32 cellular contexts compared by ENCODE assay signal in genomic region chr4:148980782-148981181, GRCh38.
DNase-seq lines count a peak whose midpoint lies in the region; ATAC-seq and TF ChIP-seq lines count a peak whose summit lies in the region.
"Had no signal": no experiment of that assay in that cellular context is flagged by ENCODE, and none has a peak within 500 bp of the region (broad histone marks: within the 10 kb centered on the region; RNA-seq: fewer than 3 reads in every experiment).

No MANE protein-coding gene starts in this region.

- H3K4me1 ChIP-seq in OCI-LY7 (ENCODE audit: insufficient read depth, low read length, poor library complexity, severe bottlenecking), result peaks cover 65% of the 10 kb centered on the region
- peaks cover 9% of the 10 kb centered on the region for H3K4me1 ChIP-seq in left ventricle myocardium inferior
- H3K4me1 ChIP-seq in rectal smooth muscle tissue (ENCODE audit: control insufficient read depth, insufficient read depth, low read length), result peaks cover 11% of the 10 kb centered on the region
- H3K4me1 ChIP-seq: BE2C, SJSA1 had no signal

- TF ChIP-seq CTCF in OCI-LY7 (conservative IDR thresholded peaks at IDR 0.05; ENCODE audit: low read length) (no peak), left ventricle myocardium inferior (IDR thresholded peaks at IDR 0.05; ENCODE audit: borderline replicate concordance) (peak; percentile 13)

- no TSS peak for BruUV-seq in OCI-LY7 (replicated peaks; lab: Mats Ljungman, UMichigan)

- H4K20me1 ChIP-seq in OCI-LY7 (ENCODE audit: insufficient read depth, low read length), result no peaks in the 10 kb centered on the region

- H3K9me3 ChIP-seq in OCI-LY7 (ENCODE audit: low read length), result peaks cover 16% of the 10 kb centered on the region; the same call in 1 of the 2 replicates
- peaks cover 11% of the 10 kb centered on the region for H3K9me3 ChIP-seq in left ventricle myocardium inferior (replicated peaks)
- H3K9me3 ChIP-seq: BE2C, SJSA1, tibial artery had no signal

- no peak for ATAC-seq in HG02885 (IDR thresholded peaks at IDR 0.05; ENCODE audit: poor library complexity, unreplicated experiment)
- no peak for ATAC-seq in HG03095 (IDR thresholded peaks at IDR 0.05; ENCODE audit: unreplicated experiment)
- ATAC-seq: activated T-helper 17 cell treated with anti-CD3 and anti-CD28 coated beads, Interleukin-2, amount 50 U/mL, for 72 hours; CD8-positive, alpha-beta T cell; effector memory CD8-positive, alpha-beta T cell; K562; stimulated activated naive CD8-positive, alpha-beta T cell treated with anti-CD3 and anti-CD28 coated beads, Interleukin-15, amount 100 ng/mL, for 72 hours had no signal

- H3K4me2 ChIP-seq in OCI-LY7 (ENCODE audit: low read length), result no peak overlapping the region; the same call in 1 of the 2 replicates

- no peak overlapping the region for H3K9ac ChIP-seq in rectal smooth muscle tissue (ENCODE audit: low read length)

- intact Hi-C loops in OCI-LY7 (cut with micrococcal nuclease; ENCODE audit: unreplicated experiment) (loop anchor here (5.0 kb wide), 2 partner anchors 538 to 923 kb away; partner anchors contain the start of gene NR3C2), left ventricle myocardium inferior (cut with micrococcal nuclease) (no loop called here)

- DNase-seq in D341Med (ENCODE audit: low spot score) (peak; percentile 31), OCI-LY7 (ENCODE audit: low spot score) (no peak), left ventricle myocardium inferior (no peak), NCI-H2171 (lab: John Stamatoyannopoulos, UW) (no peak), NCI-H82 treated with DMSO at 0.1 percent for 48 hours (lab: John Stamatoyannopoulos, UW; ENCODE audit: unreplicated experiment) (no peak)
- DNase-seq: activated CD4-positive, alpha-beta T cell treated with anti-CD3 and anti-CD28 coated beads for 4 hours; activated naive CD4-positive, alpha-beta T cell treated with anti-CD3 and anti-CD28 coated beads, Interleukin-2, amount 50 U/mL, for 16 hours; BE2C; CD8-positive, alpha-beta T cell; cortex of kidney; DMS 273 treated with DMSO at 0.1 percent for 48 hours; effector memory CD8-positive, alpha-beta T cell; EL; GOT3; NCI-H1105; NCI-H187 treated with DMSO at 0.1 percent for 48 hours; NCI-H2227 treated with DMSO at 0.1 percent for 48 hours; NCI-H526; nephron progenitor cell; retina; stimulated activated CD4-positive, alpha-beta T cell treated with anti-CD3 and anti-CD28 coated beads, Interleukin-2, amount 100 ng/mL, for 24 hours; stimulated activated CD8-positive, alpha-beta memory T cell treated with anti-CD3 and anti-CD28 coated beads, Interleukin-4, amount 100 ng/mL, for 48 hours; stimulated activated naive CD8-positive, alpha-beta T cell treated with anti-CD3 and anti-CD28 coated beads, Interleukin-15, amount 100 ng/mL, for 72 hours; tibial artery had no signal

- CTCF ChIA-PET in OCI-LY7 (lab: Charles Lee; ENCODE audit: unreplicated experiment), result no interaction called here

- POLR2A ChIA-PET in OCI-LY7 (lab: Charles Lee), result interaction anchor here (1.5 to 2.1 kb wide), 2 partner anchors 9 to 14 kb away, joined by 5 to 11 read pairs; no protein-coding TSS in a partner anchor

- H3K4me3 ChIP-seq in OCI-LY7 (ENCODE audit: low read depth, low read length, poor library complexity, severe bottlenecking) (no peak overlapping the region), left ventricle myocardium inferior (no peak overlapping the region), rectal smooth muscle tissue (ENCODE audit: low read length) (no peak overlapping the region)
- H3K4me3 ChIP-seq: K562, lung, SJSA1, tibial artery had no signal

- H2AFZ ChIP-seq in OCI-LY7 (ENCODE audit: low read length), result peak overlapping the region; percentile 89

- peaks cover 23% of the 10 kb centered on the region for H3K36me3 ChIP-seq in OCI-LY7 (ENCODE audit: insufficient read depth, low read length)
- no peaks in the 10 kb centered on the region for H3K36me3 ChIP-seq in left ventricle myocardium inferior
- no peaks in the 10 kb centered on the region for H3K36me3 ChIP-seq in rectal smooth muscle tissue (ENCODE audit: control insufficient read depth, insufficient read depth, low read length)
- H3K36me3 ChIP-seq: BE2C, SJSA1, tibial artery, WERI-Rb-1 had no signal

- no peaks in the 10 kb centered on the region for H3K79me2 ChIP-seq in OCI-LY7 (ENCODE audit: insufficient read depth, low read depth, low read length)

- H3K27ac ChIP-seq in OCI-LY7 (ENCODE audit: low read depth, low read length, poor library complexity, severe bottlenecking) (peak overlapping the region; percentile 98), left ventricle myocardium inferior (replicated peaks) (no peak overlapping the region), rectal smooth muscle tissue (ENCODE audit: low read depth, low read length) (peak overlapping the region; percentile 72)
- H3K27ac ChIP-seq: SJSA1, WERI-Rb-1 had no signal

- H3K27me3 ChIP-seq in left ventricle myocardium inferior (ENCODE audit: low read depth) (no peaks in the 10 kb centered on the region), rectal smooth muscle tissue (ENCODE audit: control insufficient read depth, insufficient read depth, low read length) (no peaks in the 10 kb centered on the region)
- H3K27me3 ChIP-seq: BE2C, SJSA1, tibial artery had no signal

- H3K9me2 ChIP-seq in OCI-LY7 (ENCODE audit: insufficient read depth, low read length), result no peaks in the 10 kb centered on the region
